In the genomic region with DNA sequence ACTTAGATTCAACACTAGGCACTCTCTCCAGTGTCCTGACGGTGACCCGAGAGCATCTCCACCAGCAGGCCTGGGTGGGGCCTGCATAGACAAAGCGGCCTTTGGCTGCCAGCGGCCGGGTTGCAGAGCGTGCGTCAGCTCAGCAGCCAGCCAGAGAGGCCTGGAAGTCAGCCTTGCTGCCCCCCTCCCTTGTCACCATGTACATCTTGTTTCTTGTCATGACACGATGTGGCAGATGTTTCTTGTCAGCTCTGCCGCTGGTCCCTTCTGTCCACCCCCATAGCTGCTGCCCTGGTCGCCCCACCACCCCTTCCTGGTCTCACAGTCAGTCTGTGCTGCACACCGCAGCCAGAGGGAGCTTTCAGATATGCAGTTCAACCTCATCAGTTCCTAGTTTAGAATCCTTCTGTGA, we compare ENCODE assay signal across 12 cellular contexts. TPM values are rescaled to one million over a fixed set of nuclear protein-coding genes. Genes with fewer than 3 reads are reported as not detected.
A peak's percentile ranks its signal among the peaks of the same experiment; 100 is the strongest.
DNase-seq lines count a peak whose midpoint lies in the region; ATAC-seq, FAIRE-seq and TF ChIP-seq lines count a peak whose summit lies in the region.
"Had no signal": no experiment of that assay in that cellular context is flagged by ENCODE, and none has a peak within 500 bp of the region (broad histone marks: within the 10 kb centered on the region; RNA-seq: fewer than 3 reads in every experiment).

No MANE protein-coding gene starts in this region.

- H3K27ac ChIP-seq in keratinocyte (ENCODE audit: control insufficient read depth, insufficient read depth, low read length) = no peak overlapping the region
- H3K27ac ChIP-seq in gastrocnemius medialis = peak overlapping the region; percentile 41 to 75 (median 66)

- H3K4me1 ChIP-seq in keratinocyte (ENCODE audit: control insufficient read depth, extremely low read depth, insufficient read depth, low read length) = peaks cover 2% of the 10 kb centered on the region
- H3K4me1 ChIP-seq in gastrocnemius medialis = peaks cover 11 to 18% of the 10 kb centered on the region in 2 donors
- H3K4me1 ChIP-seq: ascending aorta had no signal

- H3K9me3 ChIP-seq in keratinocyte (ENCODE audit: control insufficient read depth, low read depth, low read length) (no peaks in the 10 kb centered on the region), gastrocnemius medialis (no peaks in the 10 kb centered on the region)

- dilution Hi-C loops in keratinocyte (cut with MboI; ENCODE audit: extremely low pct_ligation_motif_present, low sequenced_read_pairs) = no loop called here

- no peaks in the 10 kb centered on the region for H3K79me2 ChIP-seq in keratinocyte (ENCODE audit: control insufficient read depth, insufficient read depth, low read length)

- no peaks in the 10 kb centered on the region for H4K20me1 ChIP-seq in keratinocyte (ENCODE audit: control insufficient read depth, extremely low read depth, insufficient read depth, low read length)

- intact Hi-C loops in gastrocnemius medialis (cut with DNase I; ENCODE audit: low total_unique reads) = no loop called here

- H3K9ac ChIP-seq in keratinocyte (ENCODE audit: control insufficient read depth, extremely low read depth, insufficient read depth, low read length) = no peak overlapping the region

- H3K27me3 ChIP-seq in keratinocyte (ENCODE audit: control insufficient read depth, extremely low read depth, insufficient read depth, low read length) (no peaks in the 10 kb centered on the region), gastrocnemius medialis (no peaks in the 10 kb centered on the region)
- H3K27me3 ChIP-seq: ascending aorta had no signal

- in situ Hi-C loops in gastrocnemius medialis (cut with MboI; ENCODE audit: low sequenced_read_pairs in 4 of 4) = no loop called here

- peak; percentile 90 for DNase-seq in GM03348 (ENCODE audit: low spot score)
- DNase-seq in dermis blood vessel endothelial cell = peak; percentile 34
- DNase-seq in keratinocyte (ENCODE audit: low read depth, low spot score) = no peak
- peak in 1 of 2 donors; percentile 35 for DNase-seq in gastrocnemius medialis
- DNase-seq in T1000 (lab: John Stamatoyannopoulos, UW) = no peak
- DNase-seq in DMS79 treated with DMSO at 0.1 percent for 48 hours (lab: John Stamatoyannopoulos, UW) = no peak
- DNase-seq in glomerular visceral epithelial cell (ENCODE audit: extremely low spot score) = no peak
- DNase-seq: activated B cell treated with CpG ODN at 0.5 μM for 24 hours, DMS79, NCI-H774 had no signal

- H3K36me3 ChIP-seq in keratinocyte (ENCODE audit: control insufficient read depth in 2 of 2, extremely low read depth in 1 of 2, insufficient read depth in 2 of 2, low read length in 2 of 2) (no peaks in the 10 kb centered on the region), gastrocnemius medialis (no peaks in the 10 kb centered on the region)
- H3K36me3 ChIP-seq: ascending aorta had no signal

- no peak for FAIRE-seq in keratinocyte (lab: Jason Lieb, UNC)

- ATAC-seq in gastrocnemius medialis (peak; percentile 45 to 51), HG02588 (IDR thresholded peaks at IDR 0.05; ENCODE audit: unreplicated experiment) (no peak)

- H3K4me3 ChIP-seq in keratinocyte (ENCODE audit: control insufficient read depth in 2 of 3, extremely low read depth in 1 of 3, insufficient read depth in 2 of 3, low read depth in 1 of 3, low read length in 3 of 3) = no peak overlapping the region
- H3K4me3 ChIP-seq in gastrocnemius medialis = no peak overlapping the region
- H3K4me3 ChIP-seq: ascending aorta had no signal

- TF ChIP-seq CTCF in keratinocyte (optimal IDR thresholded peaks at IDR 0.05 in 1 of 3, IDR thresholded peaks at IDR 0.05 in 1 of 3, conservative IDR thresholded peaks at IDR 0.05 in 1 of 3; ENCODE audit: extremely low read depth in 1 of 3, insufficient read depth in 2 of 3, low read length in 3 of 3) (peak in 2 of 3 experiments; percentile 29 to 58), gastrocnemius medialis (IDR thresholded peaks at IDR 0.05 in 4 of 5, conservative IDR thresholded peaks at IDR 0.05 in 1 of 5) (peak in 2 of 5 experiments; percentile 11 to 34)

- H2AFZ ChIP-seq in keratinocyte (ENCODE audit: control insufficient read depth, low read length) = peak overlapping the region; percentile 49

- TF ChIP-seq POLR2A in gastrocnemius medialis (IDR thresholded peaks at IDR 0.05) = no peak

- H3K4me2 ChIP-seq in keratinocyte (ENCODE audit: control insufficient read depth, extremely low read depth, insufficient read depth, low read depth, low read length) = no peak overlapping the region

- H3K9me1 ChIP-seq in keratinocyte (ENCODE audit: control insufficient read depth, extremely low read depth, insufficient read depth, low read length) = no peaks in the 10 kb centered on the region

RNA-seq across cellular contexts. Expression of gene CBX7, which starts 33.1 kb away (rescaled TPM):
- total RNA-seq in dermis blood vessel endothelial cell (6.4 and 9.5 TPM in 2 replicates), gastrocnemius medialis (10 to 100 TPM; 52.4 to 78.1 (median 62.3) TPM)
- polyA plus RNA-seq in keratinocyte = 1.2 to 1.6 TPM (median 1.3 TPM) in 3 replicates
- 2.0 TPM for polyA plus RNA-seq in keratinocyte (2011; ENCODE audit: low read depth)
- polyA plus RNA-seq in keratinocyte (2011; cell fraction: cytosol; rRNA removed) = 0.55 and 1.0 TPM in 2 replicates
- polyA plus RNA-seq in keratinocyte (2011; cell fraction: nucleus; rRNA removed) = 3.5 and 4.3 TPM in 2 replicates
- polyA plus RNA-seq in keratinocyte (2012; ENCODE audit: low replicate concordance) = 1.2 and 2.4 TPM in 2 replicates
- polyA minus RNA-seq in keratinocyte = 1.0 to 2.1 TPM (median 1.3 TPM) in 3 replicates
- 3.3 TPM for polyA minus RNA-seq in keratinocyte (2011; cell fraction: cytosol; rRNA and poly(A)+ RNA removed)
- polyA minus RNA-seq in keratinocyte (2011; cell fraction: nucleus; rRNA and poly(A)+ RNA removed) = 1.3 and 2.2 TPM in 2 replicates

RNA-seq across cellular contexts. Expression of gene PDGFB, which starts 59.2 kb away (rescaled TPM):
- total RNA-seq in dermis blood vessel endothelial cell (75.7 and 80.1 TPM in 2 replicates), gastrocnemius medialis (10 to 100 TPM in 1 of 4 donors, 1 to 10 TPM in 3; 6.0 to 20.0 (median 8.9) TPM)
- polyA plus RNA-seq in keratinocyte = 4.3 to 10.3 TPM (median 6.0 TPM) in 3 replicates
- polyA plus RNA-seq in keratinocyte (2011; ENCODE audit: low read depth) = 4.1 TPM
- polyA plus RNA-seq in keratinocyte (2011; cell fraction: cytosol; rRNA removed) = 5.7 and 7.5 TPM in 2 replicates
- polyA plus RNA-seq in keratinocyte (2011; cell fraction: nucleus; rRNA removed) = 13.7 and 15.8 TPM in 2 replicates
- polyA plus RNA-seq in keratinocyte (2012; ENCODE audit: low replicate concordance) = 2.2 and 8.5 TPM in 2 replicates
- 4.4 to 17.7 TPM (median 4.6 TPM) in 3 replicates for polyA minus RNA-seq in keratinocyte
- 9.4 TPM for polyA minus RNA-seq in keratinocyte (2011; cell fraction: cytosol; rRNA and poly(A)+ RNA removed)
- 9.4 and 9.9 TPM in 2 replicates for polyA minus RNA-seq in keratinocyte (2011; cell fraction: nucleus; rRNA and poly(A)+ RNA removed)
- total RNA-seq: activated B cell treated with CpG ODN at 0.5 μM for 24 hours had no signal

Comparison
In these comparisons a context has a peak if more than half of its experiments do, and no peak if none do; other contexts are left out.
1. DNase-seq: peak in GM03348 (single experiment) and dermis blood vessel endothelial cell (single experiment); none in keratinocyte (single experiment), T1000 (single experiment), DMS79 treated with DMSO at 0.1 percent for 48 hours (single experiment) and glomerular visceral epithelial cell (single experiment).